23 cellular contexts compared by ENCODE assay signal in the genomic region with DNA sequence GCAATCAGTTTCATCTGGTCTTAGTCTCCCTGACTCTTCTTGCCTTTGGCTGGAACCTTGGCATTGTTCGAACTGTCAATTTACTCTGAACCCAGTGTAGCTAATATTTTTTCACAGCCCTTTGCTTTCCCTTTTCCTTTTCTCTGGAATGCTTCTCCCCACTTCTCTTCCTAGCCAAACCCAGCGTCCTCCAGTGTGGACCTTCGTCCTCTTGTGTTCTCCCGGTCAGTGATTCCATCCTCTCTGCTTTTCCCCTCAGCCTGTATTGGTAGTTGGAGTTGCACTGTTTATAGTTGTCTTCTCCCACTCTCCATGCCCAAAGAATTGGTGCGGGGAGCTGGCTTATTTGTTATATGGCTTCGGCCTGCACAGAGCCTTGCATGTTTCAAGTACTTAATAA. TPM values are rescaled to one million over a fixed set of nuclear protein-coding genes. Genes with fewer than 3 reads are reported as not detected.
DNase-seq lines count a peak whose midpoint lies in the region; ATAC-seq, FAIRE-seq and TF ChIP-seq lines count a peak whose summit lies in the region.
"Had no signal": no experiment of that assay in that cellular context is flagged by ENCODE, and none has a peak within 500 bp of the region (broad histone marks: within the 10 kb centered on the region; RNA-seq: fewer than 3 reads in every experiment).

No MANE protein-coding gene starts in this region.

- peak overlapping the region; percentile 10; the same call in 1 of the 2 replicates for H3K4me2 ChIP-seq in HepG2 (ENCODE audit: low read depth, low read length)
- H3K4me2 ChIP-seq: KMS-11 had no signal

- no peak for TF ChIP-seq RAD21 in HepG2 (CRISPR knock-in tag; IDR thresholded peaks at IDR 0.05)

- POLR2A ChIA-PET in HepG2 (lab: Yijun Ruan, JAX): no interaction called here

- H3K36me3 ChIP-seq in HepG2 (replicated peaks in 1 of 2; ENCODE audit: control insufficient read depth in 1 of 2, insufficient read depth in 2 of 2, low read length in 2 of 2): no peaks in the 10 kb centered on the region; a peak in 1 of 5 replicates
- peaks cover 3% of the 10 kb centered on the region; the same call in 1 of the 2 replicates for H3K36me3 ChIP-seq in MG63

- ATAC-seq in T-helper 17 cell (no peak), HepG2 (no peak), HG02763 (IDR thresholded peaks at IDR 0.05; ENCODE audit: unreplicated experiment) (no peak)
- ATAC-seq: GM12878, SK-N-SH treated with all-trans-retinoic acid at 6 μM for 48 hours had no signal

- peaks cover 6% of the 10 kb centered on the region for H3K36me3 Mint-ChIP-seq in T-helper 17 cell (ENCODE audit: low read depth)
- peaks cover 74% of the 10 kb centered on the region for H3K36me3 Mint-ChIP-seq in nephron progenitor cell (ENCODE audit: low read depth)
- peaks cover 3% of the 10 kb centered on the region for H3K36me3 Mint-ChIP-seq in activated CD4-positive, alpha-beta T cell treated with anti-CD3 and anti-CD28 coated beads, Interleukin-2, amount 10 ng/mL, durations not matched to agents 24 days and 14 days (ENCODE audit: low read depth)

- BruUV-seq in HepG2 (replicated peaks; lab: Mats Ljungman, UMichigan): no TSS peak

- intact Hi-C loops in HepG2 (cut with micrococcal nuclease; ENCODE audit: unreplicated experiment): no loop called here
- intact Hi-C loops in activated CD4-positive, alpha-beta T cell treated with anti-CD3 and anti-CD28 coated beads, Interleukin-2, amount 10 ng/mL, durations not matched to agents 24 days and 14 days (cut with micrococcal nuclease): no loop called here

- no peak overlapping the region for H2AFZ ChIP-seq in HepG2 (ENCODE audit: low read length)

- peak overlapping the region; percentile 71 for H3K27ac ChIP-seq in HepG2 (ENCODE audit: extremely low read length, insufficient read depth, low read length)
- H3K27ac ChIP-seq: KMS-11 had no signal

- peaks cover 33% of the 10 kb centered on the region for H3K4me1 Mint-ChIP-seq in T-helper 17 cell
- peaks cover 15% of the 10 kb centered on the region for H3K4me1 Mint-ChIP-seq in nephron progenitor cell
- peaks cover 8% of the 10 kb centered on the region for H3K4me1 Mint-ChIP-seq in activated CD4-positive, alpha-beta T cell treated with anti-CD3 and anti-CD28 coated beads, Interleukin-2, amount 10 ng/mL, durations not matched to agents 24 days and 14 days

- DNase-seq in T-helper 17 cell: no peak
- no peak for DNase-seq in HepG2 (ENCODE audit: low spot score)
- DNase-seq in nephron progenitor cell: no peak
- DNase-seq in NCI-H82 (lab: John Stamatoyannopoulos, UW): no peak
- no peak for DNase-seq in MG63
- no peak for DNase-seq in activated CD4-positive, alpha-beta T cell treated with anti-CD3 and anti-CD28 coated beads, Interleukin-2, amount 10 ng/mL, durations not matched to agents 24 days and 14 days
- DNase-seq: BE2C; CD8-positive, alpha-beta memory T cell; GDM1; NCI-H1105; NCI-H1694; NCI-H2227 treated with DMSO at 0.1 percent for 48 hours; NCI-H524 treated with DMSO at 0.1 percent for 48 hours; SHP77 treated with DMSO at 0.1 percent for 48 hours had no signal

- in situ Hi-C loops in HepG2 (cut with HindIII; ENCODE audit: extremely low pct_ligation_motif_present, low pct_unique_long_range_greater_than_20kb): no loop called here

- TF ChIP-seq CTCF in HepG2 (CRISPR knock-in tag; IDR thresholded peaks at IDR 0.05) (no peak), nephron progenitor cell (IDR thresholded peaks at IDR 0.05) (no peak)

- H3K4me3 ChIP-seq in HepG2 (replicated peaks in 1 of 3; ENCODE audit: insufficient read depth in 1 of 3, low read depth in 2 of 3, low read length in 3 of 3) (no peak overlapping the region), MG63 (no peak overlapping the region)
- H3K4me3 ChIP-seq: GM12878 had no signal

- no peak for FAIRE-seq in HepG2 (lab: Jason Lieb, UNC)
- FAIRE-seq: GM12878, GM18507, H1 had no signal

- H3K79me2 ChIP-seq in HepG2 (ENCODE audit: insufficient read depth, low read length): peaks cover 80% of the 10 kb centered on the region

- H3K9me3 ChIP-seq in T-helper 17 cell (ENCODE audit: control insufficient read depth, low read length, poor library complexity, severe bottlenecking) (no peaks in the 10 kb centered on the region), HepG2 (ENCODE audit: low read length) (no peaks in the 10 kb centered on the region), MG63 (no peaks in the 10 kb centered on the region; the same call in 1 of the 2 replicates)
- H3K9me3 ChIP-seq: BE2C had no signal

- H3K27me3 Mint-ChIP-seq in T-helper 17 cell (no peaks in the 10 kb centered on the region), nephron progenitor cell (ENCODE audit: low read depth, poor library complexity) (no peaks in the 10 kb centered on the region)
- peaks cover 16% of the 10 kb centered on the region for H3K27me3 Mint-ChIP-seq in activated CD4-positive, alpha-beta T cell treated with anti-CD3 and anti-CD28 coated beads, Interleukin-2, amount 10 ng/mL, durations not matched to agents 24 days and 14 days
- H3K27me3 Mint-ChIP-seq: CD8-positive, alpha-beta memory T cell had no signal

- no peaks in the 10 kb centered on the region for H3K27me3 ChIP-seq in HepG2 (ENCODE audit: control insufficient read depth in 1 of 2, insufficient read depth in 2 of 2, low read length in 2 of 2)
- no peaks in the 10 kb centered on the region for H3K27me3 ChIP-seq in MG63
- H3K27me3 ChIP-seq: BE2C had no signal

- no peak for TF ChIP-seq POLR2A in HepG2 (IDR thresholded peaks at IDR 0.05; ENCODE audit: insufficient read depth in 1 of 2, low read depth in 2 of 2, low read length in 2 of 2)

- H3K9me3 Mint-ChIP-seq in nephron progenitor cell: peaks cover 32% of the 10 kb centered on the region
- no peaks in the 10 kb centered on the region for H3K9me3 Mint-ChIP-seq in activated CD4-positive, alpha-beta T cell treated with anti-CD3 and anti-CD28 coated beads, Interleukin-2, amount 10 ng/mL, durations not matched to agents 24 days and 14 days
- H3K9me3 Mint-ChIP-seq: CD8-positive, alpha-beta memory T cell had no signal

- TF ChIP-seq EP300 in HepG2 (IDR thresholded peaks at IDR 0.05; ENCODE audit: low read depth in 2 of 2, low read length in 2 of 2): no peak
- TF ChIP-seq EP300 in HepG2 (CRISPR knock-in tag; IDR thresholded peaks at IDR 0.05; ENCODE audit: borderline replicate concordance): no peak

- H3K27ac Mint-ChIP-seq in T-helper 17 cell (peak overlapping the region; percentile 92), nephron progenitor cell (peak overlapping the region; percentile 4)
- no peak overlapping the region for H3K27ac Mint-ChIP-seq in activated CD4-positive, alpha-beta T cell treated with anti-CD3 and anti-CD28 coated beads, Interleukin-2, amount 10 ng/mL, durations not matched to agents 24 days and 14 days

- WGBS in HepG2 (ENCODE audit: low lambda C conversion rate): 76% methylated on average over 6 of the region's 6 CpGs

- peaks cover 67% of the 10 kb centered on the region for H3K4me1 ChIP-seq in HepG2 (ENCODE audit: insufficient read depth, low read length)
- H3K4me1 ChIP-seq: BE2C had no signal

- CTCF ChIA-PET in HepG2 (lab: Yijun Ruan, JAX; ENCODE audit: low intra/inter-chr PET ratio, low total read pairs): no interaction called here

- H4K20me1 ChIP-seq in HepG2 (ENCODE audit: insufficient read depth, low read length): no peaks in the 10 kb centered on the region

- H3K4me3 Mint-ChIP-seq in T-helper 17 cell (no peak overlapping the region), nephron progenitor cell (no peak overlapping the region)
- no peak overlapping the region for H3K4me3 Mint-ChIP-seq in activated CD4-positive, alpha-beta T cell treated with anti-CD3 and anti-CD28 coated beads, Interleukin-2, amount 10 ng/mL, durations not matched to agents 24 days and 14 days
- H3K4me3 Mint-ChIP-seq: CD8-positive, alpha-beta memory T cell had no signal

- H3K9ac ChIP-seq in HepG2 (ENCODE audit: insufficient read depth, low read depth, low read length): no peak overlapping the region
- H3K9ac ChIP-seq: KMS-11 had no signal

RNA-seq across cellular contexts. Expression of a gene that starts 9.4 kb away (rescaled TPM):
- total RNA-seq in T-helper 17 cell: 1 to 10 TPM; 6.5 to 8.7 TPM
- total RNA-seq in HepG2 (2016; rRNA removed; fragmentation: Illumina TruSeq; extraction: Trizol): 5.8 and 8.9 TPM in 2 replicates
- total RNA-seq in HepG2 (2016; cell fraction: cytosol; rRNA removed; fragmentation: Illumina TruSeq; extraction: Trizol; ENCODE audit: low read depth): 2.0 and 2.2 TPM in 2 replicates
- 4.3 and 9.8 TPM in 2 replicates for total RNA-seq in HepG2 (2016; cell fraction: insoluble cytoplasmic fraction; rRNA removed; fragmentation: Illumina TruSeq; extraction: Trizol)
- 5.4 and 7.6 TPM in 2 replicates for total RNA-seq in HepG2 (2016; cell fraction: membrane; rRNA removed; fragmentation: Illumina TruSeq; extraction: Trizol)
- total RNA-seq in HepG2 (2016; cell fraction: nucleus; rRNA removed; fragmentation: Illumina TruSeq; extraction: Trizol): 9.9 and 14.3 TPM in 2 replicates
- polyA plus RNA-seq in HepG2 (2011; rRNA removed): 12.1 and 14.1 TPM in 2 replicates
- 12.0 and 13.7 TPM in 2 replicates for polyA plus RNA-seq in HepG2 (2011; cell fraction: cytosol; rRNA removed)
- 12.5 and 12.9 TPM in 2 replicates for polyA plus RNA-seq in HepG2 (2011; cell fraction: nucleus; rRNA removed)
- 10.8 and 11.8 TPM in 2 replicates for polyA plus RNA-seq in HepG2 (2012)
- polyA plus RNA-seq in HepG2 (2016; cell fraction: cytosol; fragmentation: Illumina TruSeq; extraction: Trizol; ENCODE audit: low read depth): 1.1 and 1.3 TPM in 2 replicates
- polyA plus RNA-seq in HepG2 (2016; cell fraction: insoluble cytoplasmic fraction; fragmentation: Illumina TruSeq; extraction: Trizol; ENCODE audit: low read depth): 5.3 and 5.6 TPM in 2 replicates
- polyA plus RNA-seq in HepG2 (2016; cell fraction: membrane; fragmentation: Illumina TruSeq; extraction: Trizol; ENCODE audit: low read depth): 3.8 and 4.6 TPM in 2 replicates
- polyA plus RNA-seq in HepG2 (2016; cell fraction: nucleus; fragmentation: Illumina TruSeq; extraction: Trizol; ENCODE audit: insufficient read depth, low read depth): 16.9 and 17.0 TPM in 2 replicates
- 22.8 and 32.8 TPM in 2 replicates for polyA minus RNA-seq in HepG2 (2011; rRNA and poly(A)+ RNA removed; ENCODE audit: low replicate concordance)
- polyA minus RNA-seq in HepG2 (2011; cell fraction: cytosol; rRNA and poly(A)+ RNA removed): 9.7 and 13.2 TPM in 2 replicates
- 12.1 and 14.2 TPM in 2 replicates for polyA minus RNA-seq in HepG2 (2011; cell fraction: nucleus; rRNA and poly(A)+ RNA removed)
- total RNA-seq in MG63 (2014; rRNA removed; shearing (Covaris generic); ENCODE audit: low replicate concordance): 0.57 and 1.9 TPM in 2 replicates
- total RNA-seq in activated CD4-positive, alpha-beta T cell treated with anti-CD3 and anti-CD28 coated beads, Interleukin-2, amount 10 ng/mL, durations not matched to agents 24 days and 14 days: 7.1 and 8.1 TPM in 2 replicates

RNA-seq across cellular contexts. Expression of a gene that starts 45.9 kb away (rescaled TPM):
- total RNA-seq in T-helper 17 cell: 100 to 1,000 TPM; 491 to 562 TPM
- total RNA-seq in HepG2 (2016; rRNA removed; fragmentation: Illumina TruSeq; extraction: Trizol): 7.2 and 10.9 TPM in 2 replicates
- total RNA-seq in HepG2 (2016; cell fraction: cytosol; rRNA removed; fragmentation: Illumina TruSeq; extraction: Trizol; ENCODE audit: low read depth): 3.8 and 3.9 TPM in 2 replicates
- 5.9 and 12.2 TPM in 2 replicates for total RNA-seq in HepG2 (2016; cell fraction: insoluble cytoplasmic fraction; rRNA removed; fragmentation: Illumina TruSeq; extraction: Trizol)
- total RNA-seq in HepG2 (2016; cell fraction: membrane; rRNA removed; fragmentation: Illumina TruSeq; extraction: Trizol): 6.3 and 7.1 TPM in 2 replicates
- total RNA-seq in HepG2 (2016; cell fraction: nucleus; rRNA removed; fragmentation: Illumina TruSeq; extraction: Trizol): 8.6 and 10.4 TPM in 2 replicates
- 2.9 and 4.5 TPM in 2 replicates for polyA plus RNA-seq in HepG2 (2011; rRNA removed)
- polyA plus RNA-seq in HepG2 (2011; cell fraction: cytosol; rRNA removed): 3.7 and 3.8 TPM in 2 replicates
- 7.5 and 12.9 TPM in 2 replicates for polyA plus RNA-seq in HepG2 (2011; cell fraction: nucleus; rRNA removed)
- 3.6 and 4.0 TPM in 2 replicates for polyA plus RNA-seq in HepG2 (2012)
- polyA plus RNA-seq in HepG2 (2016; cell fraction: cytosol; fragmentation: Illumina TruSeq; extraction: Trizol; ENCODE audit: low read depth): 0.84 and 1.5 TPM in 2 replicates
- polyA plus RNA-seq in HepG2 (2016; cell fraction: insoluble cytoplasmic fraction; fragmentation: Illumina TruSeq; extraction: Trizol; ENCODE audit: low read depth): 5.5 TPM in 2 replicates
- polyA plus RNA-seq in HepG2 (2016; cell fraction: membrane; fragmentation: Illumina TruSeq; extraction: Trizol; ENCODE audit: low read depth): 2.0 and 2.7 TPM in 2 replicates
- polyA plus RNA-seq in HepG2 (2016; cell fraction: nucleus; fragmentation: Illumina TruSeq; extraction: Trizol; ENCODE audit: insufficient read depth, low read depth): 17.1 and 20.1 TPM in 2 replicates
- polyA minus RNA-seq in HepG2 (2011; rRNA and poly(A)+ RNA removed; ENCODE audit: low replicate concordance): 0.21 and 6.7 TPM in 2 replicates
- polyA minus RNA-seq in HepG2 (2011; cell fraction: cytosol; rRNA and poly(A)+ RNA removed): 1.3 and 2.7 TPM in 2 replicates
- 4.9 and 8.2 TPM in 2 replicates for polyA minus RNA-seq in HepG2 (2011; cell fraction: nucleus; rRNA and poly(A)+ RNA removed)
- total RNA-seq in MG63 (2014; rRNA removed; shearing (Covaris generic); ENCODE audit: low replicate concordance): 1.4 and 2.0 TPM in 2 replicates
- 10.4 and 12.4 TPM in 2 replicates for total RNA-seq in activated CD4-positive, alpha-beta T cell treated with anti-CD3 and anti-CD28 coated beads, Interleukin-2, amount 10 ng/mL, durations not matched to agents 24 days and 14 days
- total RNA-seq: MCF 10A had no signal

RNA-seq across cellular contexts. Expression of a gene that starts 53.6 kb away (rescaled TPM):
- total RNA-seq in T-helper 17 cell: not detected
- not detected in 2 replicates for total RNA-seq in HepG2 (2016; rRNA removed; fragmentation: Illumina TruSeq; extraction: Trizol)
- not detected in 2 replicates for total RNA-seq in HepG2 (2016; cell fraction: cytosol; rRNA removed; fragmentation: Illumina TruSeq; extraction: Trizol; ENCODE audit: low read depth)
- total RNA-seq in HepG2 (2016; cell fraction: insoluble cytoplasmic fraction; rRNA removed; fragmentation: Illumina TruSeq; extraction: Trizol): not detected in 2 replicates
- total RNA-seq in HepG2 (2016; cell fraction: membrane; rRNA removed; fragmentation: Illumina TruSeq; extraction: Trizol): not detected in 2 replicates
- total RNA-seq in HepG2 (2016; cell fraction: nucleus; rRNA removed; fragmentation: Illumina TruSeq; extraction: Trizol): not detected in 2 replicates
- not detected in 2 replicates for polyA plus RNA-seq in HepG2 (2011; rRNA removed)
- not detected in 2 replicates for polyA plus RNA-seq in HepG2 (2011; cell fraction: cytosol; rRNA removed)
- polyA plus RNA-seq in HepG2 (2011; cell fraction: nucleus; rRNA removed): not detected in 2 replicates
- polyA plus RNA-seq in HepG2 (2012): not detected in 2 replicates
- polyA plus RNA-seq in HepG2 (2016; cell fraction: cytosol; fragmentation: Illumina TruSeq; extraction: Trizol; ENCODE audit: low read depth): not detected in 2 replicates
- not detected in 2 replicates for polyA plus RNA-seq in HepG2 (2016; cell fraction: insoluble cytoplasmic fraction; fragmentation: Illumina TruSeq; extraction: Trizol; ENCODE audit: low read depth)
- polyA plus RNA-seq in HepG2 (2016; cell fraction: membrane; fragmentation: Illumina TruSeq; extraction: Trizol; ENCODE audit: low read depth): not detected in 2 replicates
- polyA plus RNA-seq in HepG2 (2016; cell fraction: nucleus; fragmentation: Illumina TruSeq; extraction: Trizol; ENCODE audit: insufficient read depth, low read depth): not detected in 2 replicates
- polyA minus RNA-seq in HepG2 (2011; rRNA and poly(A)+ RNA removed; ENCODE audit: low replicate concordance): 0.05 TPM in 1 of 2 replicates, not detected in the other
- not detected in 2 replicates for polyA minus RNA-seq in HepG2 (2011; cell fraction: cytosol; rRNA and poly(A)+ RNA removed)
- polyA minus RNA-seq in HepG2 (2011; cell fraction: nucleus; rRNA and poly(A)+ RNA removed): not detected in 2 replicates
- 0.52 and 1.4 TPM in 2 replicates for total RNA-seq in MG63 (2014; rRNA removed; shearing (Covaris generic); ENCODE audit: low replicate concordance)
- not detected in 2 replicates for total RNA-seq in activated CD4-positive, alpha-beta T cell treated with anti-CD3 and anti-CD28 coated beads, Interleukin-2, amount 10 ng/mL, durations not matched to agents 24 days and 14 days
- total RNA-seq: GM12878, MCF 10A, OCI-LY7, RPMI7951 had no signal
- polyA plus RNA-seq: CD8-positive, alpha-beta memory T cell; GM12878 had no signal

Comparison
In these comparisons a context has a peak if more than half of its experiments do, and no peak if none do; other contexts are left out.
1. RNA of a gene that starts 45.9 kb away (total RNA-seq): 491 to 562 TPM in T-helper 17 cell; 10.4 to 12.4 TPM in activated CD4-positive, alpha-beta T cell treated with anti-CD3 and anti-CD28 coated beads, Interleukin-2, amount 10 ng/mL, durations not matched to agents 24 days and 14 days, 3.8 to 12.2 TPM in HepG2 and 1.4 to 2.0 TPM in MG63; every median in the first group is over 10 times any median in the second.